9 cellular contexts compared by ENCODE assay signal in genomic region chr18:26656944-26657536, GRCh38.
DNase-seq lines count a peak whose midpoint lies in the region; ATAC-seq and TF ChIP-seq lines count a peak whose summit lies in the region.
"Had no signal": no experiment of that assay in that cellular context is flagged by ENCODE, and none has a peak within 500 bp of the region (broad histone marks: within the 10 kb centered on the region; RNA-seq: fewer than 3 reads in every experiment).

No MANE protein-coding gene starts in this region.

- no peak overlapping the region for H2BK20ac ChIP-seq in IMR-90 (ENCODE audit: low read depth, low read length)

- H2BK15ac ChIP-seq in IMR-90 (ENCODE audit: low read depth, low read length): no peak overlapping the region

- H3K9me1 ChIP-seq in IMR-90 (ENCODE audit: insufficient read depth, low read length): no peaks in the 10 kb centered on the region

- no peak overlapping the region for H3K27ac Mint-ChIP-seq in stimulated activated effector memory CD8-positive, alpha-beta T cell treated with anti-CD3 and anti-CD28 coated beads, Interleukin-12 subunit alpha, Interleukin-12 subunit beta, amount 100 ng/mL, for 72 hours

- H4K91ac ChIP-seq in IMR-90 (ENCODE audit: insufficient read depth, low read depth, low read length): no peak overlapping the region

- no peaks in the 10 kb centered on the region for H3K79me1 ChIP-seq in IMR-90 (ENCODE audit: low read depth in 1 of 2, low read length in 2 of 2)

- no peaks in the 10 kb centered on the region for H3K36me3 ChIP-seq in IMR-90 (ENCODE audit: control insufficient read depth, insufficient read depth, low read length)

- H3K9me3 Mint-ChIP-seq in stimulated activated effector memory CD8-positive, alpha-beta T cell treated with anti-CD3 and anti-CD28 coated beads, Interleukin-12 subunit alpha, Interleukin-12 subunit beta, amount 100 ng/mL, for 72 hours: no peaks in the 10 kb centered on the region
- H3K9me3 Mint-ChIP-seq: activated naive CD4-positive, alpha-beta T cell treated with anti-CD3 and anti-CD28 coated beads, Interleukin-2, amount 50 U/mL, for 72 hours had no signal

- no peak overlapping the region for H4K8ac ChIP-seq in IMR-90 (ENCODE audit: low read depth in 2 of 2, low read length in 2 of 2)

- peak overlapping the region; percentile 63; the same call in 1 of the 2 replicates for H3K9ac ChIP-seq in IMR-90 (ENCODE audit: low read depth, low read length)

- H3K9me3 ChIP-seq in IMR-90 (ENCODE audit: control insufficient read depth, insufficient read depth, low read length): no peaks in the 10 kb centered on the region

- no peaks in the 10 kb centered on the region for H3K36me3 Mint-ChIP-seq in stimulated activated effector memory CD8-positive, alpha-beta T cell treated with anti-CD3 and anti-CD28 coated beads, Interleukin-12 subunit alpha, Interleukin-12 subunit beta, amount 100 ng/mL, for 72 hours

- H3K4me1 ChIP-seq in IMR-90 (ENCODE audit: control insufficient read depth, insufficient read depth, low read length): no peaks in the 10 kb centered on the region; the same call in 1 of the 2 replicates

- ATAC-seq in GM19397 (IDR thresholded peaks at IDR 0.05; ENCODE audit: unreplicated experiment) (peak; percentile 86), IMR-90 (ENCODE audit: low read depth) (peak; percentile 90), left colon (peak; percentile 78)
- ATAC-seq in stimulated activated effector memory CD8-positive, alpha-beta T cell treated with anti-CD3 and anti-CD28 coated beads, Interleukin-12 subunit alpha, Interleukin-12 subunit beta, amount 100 ng/mL, for 72 hours: no peak

- no peak overlapping the region for H3K4ac ChIP-seq in IMR-90 (ENCODE audit: low read depth, low read length)

- CTCF ChIA-PET in IMR-90 (lab: Yijun Ruan, JAX) (interaction anchor here (0.7 to 1.4 kb wide), 3 partner anchors 10 to 252 kb away, joined by 3 read pairs; no protein-coding TSS in a partner anchor), RWPE1 (lab: Yijun Ruan, JAX) (interaction anchor here (0.5 to 0.7 kb wide), 4 partner anchors 12 to 640 kb away, joined by 3 to 5 read pairs (median 3); no protein-coding TSS in a partner anchor)

- peaks cover 37% of the 10 kb centered on the region for H3K27me3 ChIP-seq in IMR-90 (ENCODE audit: control insufficient read depth, insufficient read depth, low read length)

- H3K27ac ChIP-seq in IMR-90 (ENCODE audit: insufficient read depth, low read length) (no peak overlapping the region), RWPE1 (peak overlapping the region; percentile 78), coronary artery (peak overlapping the region; percentile 75 to 84)

- H4K5ac ChIP-seq in IMR-90 (ENCODE audit: low read depth, low read length): no peak overlapping the region

- TF ChIP-seq CTCF in IMR-90 (conservative IDR thresholded peaks at IDR 0.05; ENCODE audit: low read depth, low read length): peak; percentile 28; the same call in 1 of the 2 replicates
- no peak for TF ChIP-seq CTCF in RWPE1 (conservative IDR thresholded peaks at IDR 0.05; ENCODE audit: low read depth)
- no peak for TF ChIP-seq CTCF in coronary artery (IDR thresholded peaks at IDR 0.05)

- H4K20me1 ChIP-seq in IMR-90 (ENCODE audit: insufficient read depth, low read length): no peaks in the 10 kb centered on the region

- H3K14ac ChIP-seq in IMR-90 (replicated peaks; ENCODE audit: low read depth, low read length): no peak overlapping the region

- in situ Hi-C loops in Caki2 (cut with HindIII; ENCODE audit: low pct_unique_long_range_greater_than_20kb, low sequenced_read_pairs) (no loop called here), IMR-90 (cut with MboI; ENCODE audit: low sequenced_read_pairs) (no loop called here)

- no peak overlapping the region for H3K56ac ChIP-seq in IMR-90 (ENCODE audit: extremely low read depth, insufficient read depth, low read length)

- peak; percentile 53 for DNase-seq in Caki2 (ENCODE audit: low read depth)
- peak; percentile 36 for DNase-seq in IMR-90
- peak; percentile 59 for DNase-seq in RWPE1 (ENCODE audit: low spot score)
- peak; percentile 88 for DNase-seq in coronary artery (ENCODE audit: low spot score)
- DNase-seq in left colon: peak; percentile 65 to 79
- no peak for DNase-seq in stimulated activated effector memory CD8-positive, alpha-beta T cell treated with anti-CD3 and anti-CD28 coated beads, Interleukin-12 subunit alpha, Interleukin-12 subunit beta, amount 100 ng/mL, for 72 hours (ENCODE audit: low spot score in 2 of 2)
- no peak for DNase-seq in effector CD4-positive, alpha-beta T cell

- no peak overlapping the region for H2BK5ac ChIP-seq in IMR-90 (ENCODE audit: low read depth, low read length, poor library complexity, severe bottlenecking)

- H3K4me2 ChIP-seq in IMR-90 (ENCODE audit: low read depth, low read length): peak overlapping the region; percentile 98

- WGBS in IMR-90 (ENCODE audit: extremely low coverage in 2 of 2, insufficient read length in 1 of 2), 2 experiments: 0% methylated on average over 23 of the region's 52 CpGs; no CpG with 5 or more reads in 1 of the 2 experiments

- dilution Hi-C loops in IMR-90 (cut with HindIII; ENCODE audit: low sequenced_read_pairs, unreplicated experiment): no loop called here

- TF ChIP-seq RAD21 in IMR-90 (IDR thresholded peaks at IDR 0.05; ENCODE audit: low read length): no peak

- H3K18ac ChIP-seq in IMR-90 (ENCODE audit: low read depth, low read length): no peak overlapping the region

- peak overlapping the region; percentile 50 for H2AK9ac ChIP-seq in IMR-90 (replicated peaks; ENCODE audit: low read depth, low read length, poor library complexity)

- peaks cover 6% of the 10 kb centered on the region for H3K4me1 Mint-ChIP-seq in stimulated activated effector memory CD8-positive, alpha-beta T cell treated with anti-CD3 and anti-CD28 coated beads, Interleukin-12 subunit alpha, Interleukin-12 subunit beta, amount 100 ng/mL, for 72 hours

- H2AK5ac ChIP-seq in IMR-90 (ENCODE audit: low read depth, low read length): no peak overlapping the region

- TF ChIP-seq POLR2A in IMR-90 (IDR thresholded peaks at IDR 0.05; ENCODE audit: low read depth, low read length): no peak

- peak overlapping the region; percentile 38 for H3K4me3 ChIP-seq in IMR-90 (ENCODE audit: insufficient read depth, low read depth, low read length)
- peak overlapping the region; percentile 77 for H3K4me3 ChIP-seq in coronary artery

- POLR2A ChIA-PET in IMR-90 (lab: Charles Lee; ENCODE audit: unreplicated experiment): no interaction called here
- POLR2A ChIA-PET in RWPE1 (lab: Yijun Ruan, JAX; ENCODE audit: low non-redundant PET): no interaction called here

- BruUV-seq in IMR-90 (replicated peaks; lab: Mats Ljungman, UMichigan): no TSS peak

- H3K4me3 Mint-ChIP-seq in stimulated activated effector memory CD8-positive, alpha-beta T cell treated with anti-CD3 and anti-CD28 coated beads, Interleukin-12 subunit alpha, Interleukin-12 subunit beta, amount 100 ng/mL, for 72 hours: peak overlapping the region; percentile 54

- no peak overlapping the region for H2BK120ac ChIP-seq in IMR-90 (ENCODE audit: low read depth, low read length)

- intact Hi-C loops in IMR-90 (cut with micrococcal nuclease): no loop called here
- intact Hi-C loops in left colon (cut with DNase I, micrococcal nuclease): loop anchor here in 1 of 2 donors (10.0 kb wide), 1 partner anchor 112 kb away; the partner anchor contains the start of gene KCTD1

- H3K23ac ChIP-seq in IMR-90 (ENCODE audit: low read depth, low read length): no peak overlapping the region; the same call in 1 of the 2 replicates

- H2AFZ ChIP-seq in IMR-90 (replicated peaks; ENCODE audit: low read length, poor library complexity): peak overlapping the region; percentile 84

TF ChIP-seq in IMR-90, 13 proteins besides CTCF, POLR2A, EP300 and RAD21:
- TF ChIP-seq NFE2L2 (IDR thresholded peaks at IDR 0.05; ENCODE audit: low read depth, low read length) (no peak), SMC3 (IDR thresholded peaks at IDR 0.05; ENCODE audit: low read depth, low read length) (0 out of 2 replicates have a peak, but pooled peaks have one; percentile 4)

Comparison
In these comparisons a context has a peak if more than half of its experiments do, and no peak if none do; other contexts are left out.
1. DNase-seq: peak in Caki2 (single experiment), IMR-90 (single experiment), RWPE1 (single experiment), coronary artery (single experiment) and left colon (2 of 2); none in stimulated activated effector memory CD8-positive, alpha-beta T cell treated with anti-CD3 and anti-CD28 coated beads, Interleukin-12 subunit alpha, Interleukin-12 subunit beta, amount 100 ng/mL, for 72 hours (0 of 2) and effector CD4-positive, alpha-beta T cell (single experiment).